Comparison of ENCODE assay signal across 34 cellular contexts in the genomic region with DNA sequence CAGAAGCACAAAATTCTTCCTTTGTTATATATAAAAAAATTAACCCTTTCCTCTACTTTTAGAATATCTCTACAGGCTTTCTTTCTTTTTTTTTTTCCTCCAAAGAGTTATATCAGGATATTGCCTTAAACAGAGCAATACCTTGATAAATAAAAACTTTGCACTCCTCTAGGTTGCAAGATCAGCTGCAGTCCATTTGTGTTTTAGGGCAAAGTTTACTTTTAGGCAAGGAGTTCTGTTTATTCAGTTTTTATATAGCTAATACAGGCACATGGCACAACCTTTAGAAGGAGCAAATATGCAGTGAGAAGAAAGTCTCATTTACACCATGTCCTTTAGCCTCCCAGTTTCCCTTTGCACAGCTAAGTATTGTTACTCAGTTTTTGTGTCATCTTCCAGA. TPM values are rescaled to one million over a fixed set of nuclear protein-coding genes. Genes with fewer than 3 reads are reported as not detected.
"Had no signal": no experiment of that assay in that cellular context is flagged by ENCODE, and none has a peak within 500 bp of the region (broad histone marks: within the 10 kb centered on the region; RNA-seq: fewer than 3 reads in every experiment).

No MANE protein-coding gene starts in this region.

- DNase-seq: activated B cell treated with CpG ODN at 0.5 μM for 24 hours; activated CD4-positive, alpha-beta memory T cell treated with anti-CD3 and anti-CD28 coated beads for 36 hours; activated CD4-positive, alpha-beta T cell treated with anti-CD3 and anti-CD28 coated beads for 4 hours; activated CD4-positive, alpha-beta T cell treated with anti-CD3 and anti-CD28 coated beads, Interleukin-2, amount 10 ng/mL, durations not matched to agents 24 days and 14 days; activated CD4-positive, alpha-beta T cell treated with anti-CD3 and anti-CD28 coated beads, Interleukin-2, amount 50 U/mL, for 1 hour; activated CD4-positive, alpha-beta T cell treated with anti-CD3 and anti-CD28 coated beads, Interleukin-2, amount 50 U/mL, for 4 hours; activated CD4-positive, CD25-positive, alpha-beta regulatory T cell treated with anti-CD3 and anti-CD28 coated beads, Interleukin-2, amount 50 U/mL, for 72 hours; activated CD8-positive, alpha-beta memory T cell treated with anti-CD3 and anti-CD28 coated beads, Interleukin-2, amount 50 U/mL, for 4 hours; activated CD8-positive, alpha-beta T cell treated with anti-CD3 and anti-CD28 coated beads for 36 hours; activated effector memory CD4-positive, alpha-beta T cell treated with anti-CD3 and anti-CD28 coated beads, Interleukin-2, amount 50 U/mL, for 16 hours; activated gamma-delta T cell treated with Interleukin-2 at 50 U/mL for 16 hours; activated naive CD4-positive, alpha-beta T cell; activated naive CD4-positive, alpha-beta T cell treated with anti-CD3 and anti-CD28 coated beads for 36 hours; activated naive CD4-positive, alpha-beta T cell treated with anti-CD3 and anti-CD28 coated beads, Interleukin-2, amount 50 U/mL, for 16 hours; activated naive CD8-positive, alpha-beta T cell treated with anti-CD3 and anti-CD28 coated beads for 36 hours; activated T-cell treated with anti-CD3 and anti-CD28 coated beads for 4 hours; activated T-cell treated with anti-CD3 and anti-CD28 coated beads, Interleukin-2, amount 50 U/mL, for 1 hour; activated T-cell treated with anti-CD3 and anti-CD28 coated beads, Interleukin-2, amount 50 U/mL, for 4 hours; activated T-cell treated with anti-CD3 and anti-CD28 coated beads, Interleukin-2, amount 50 U/mL, for 72 hours; amniotic stem cell; aorta; body of pancreas; brain microvascular endothelial cell; central memory CD4-positive, alpha-beta T cell; T-helper 1 cell; T-helper 2 cell; T-helper 9 cell had no signal

- H3K4me3 ChIP-seq: adrenal gland, body of pancreas, breast epithelium had no signal

- H3K27ac ChIP-seq: body of pancreas, brain microvascular endothelial cell, breast epithelium, VCaP had no signal

- H3K9me3 ChIP-seq: body of pancreas had no signal

- ATAC-seq: activated CD8-positive, alpha-beta T cell treated with anti-CD3 and anti-CD28 coated beads for 36 hours; activated naive CD4-positive, alpha-beta T cell treated with anti-CD3 and anti-CD28 coated beads, Interleukin-2, amount 50 U/mL, for 72 hours; activated T-cell treated with anti-CD3 and anti-CD28 coated beads, Interleukin-2, amount 50 U/mL, for 4 hours; activated T-cell treated with anti-CD3 and anti-CD28 coated beads, Interleukin-2, amount 50 U/mL, for 72 hours; activated T-helper 17 cell treated with anti-CD3 and anti-CD28 coated beads, Interleukin-2, amount 50 U/mL, for 72 hours; body of pancreas had no signal

- H3K36me3 ChIP-seq: adrenal gland, brain microvascular endothelial cell, breast epithelium had no signal

- H3K4me1 ChIP-seq: adrenal gland, breast epithelium had no signal

- H3K27me3 ChIP-seq: adrenal gland, body of pancreas, brain microvascular endothelial cell, breast epithelium had no signal

RNA-seq across cellular contexts. Expression of a gene that starts 10.3 kb away (rescaled TPM):
- total RNA-seq: activated B cell treated with CpG ODN at 0.5 μM for 24 hours; activated CD4-positive, alpha-beta memory T cell treated with anti-CD3 and anti-CD28 coated beads for 36 hours; activated CD4-positive, alpha-beta T cell treated with anti-CD3 and anti-CD28 coated beads, Interleukin-2, amount 10 ng/mL, durations not matched to agents 24 days and 14 days; activated CD8-positive, alpha-beta memory T cell treated with anti-CD3 and anti-CD28 coated beads for 36 hours; activated CD8-positive, alpha-beta T cell treated with anti-CD3 and anti-CD28 coated beads for 36 hours; activated naive CD4-positive, alpha-beta T cell treated with anti-CD3 and anti-CD28 coated beads for 36 hours; activated naive CD4-positive, alpha-beta T cell treated with anti-CD3 and anti-CD28 coated beads, Interleukin-2, amount 50 U/mL, for 72 hours; activated naive CD8-positive, alpha-beta T cell treated with anti-CD3 and anti-CD28 coated beads for 36 hours; activated T-cell treated with anti-CD3 and anti-CD28 coated beads, Interleukin-2, amount 50 U/mL, for 4 hours; activated T-cell treated with anti-CD3 and anti-CD28 coated beads, Interleukin-2, amount 50 U/mL, for 72 hours; activated T-helper 1 cell treated with anti-CD3 and anti-CD28 coated beads, Interleukin-12 subunit alpha, Interleukin-12 subunit beta, Interleukin-2, Interleukin-4 antibody, amounts not matched to agents 30 ng/mL and 10 ng/mL and 1 ng/mL, durations not matched to agents 14 hours and 24 hours and 36 hours; activated T-helper 17 cell treated with anti-CD3 and anti-CD28 coated beads, Interleukin-2, amount 50 U/mL, for 72 hours had no signal

RNA-seq across cellular contexts. Expression of a gene that starts 40.1 kb away (rescaled TPM):
- total RNA-seq: activated B cell treated with CpG ODN at 0.5 μM for 24 hours; activated T-helper 1 cell treated with anti-CD3 and anti-CD28 coated beads, Interleukin-12 subunit alpha, Interleukin-12 subunit beta, Interleukin-2, Interleukin-4 antibody, amounts not matched to agents 30 ng/mL and 10 ng/mL and 1 ng/mL, durations not matched to agents 14 hours and 24 hours and 36 hours had no signal
